ENCODE assay signal across 9 cellular contexts in the genomic region with DNA sequence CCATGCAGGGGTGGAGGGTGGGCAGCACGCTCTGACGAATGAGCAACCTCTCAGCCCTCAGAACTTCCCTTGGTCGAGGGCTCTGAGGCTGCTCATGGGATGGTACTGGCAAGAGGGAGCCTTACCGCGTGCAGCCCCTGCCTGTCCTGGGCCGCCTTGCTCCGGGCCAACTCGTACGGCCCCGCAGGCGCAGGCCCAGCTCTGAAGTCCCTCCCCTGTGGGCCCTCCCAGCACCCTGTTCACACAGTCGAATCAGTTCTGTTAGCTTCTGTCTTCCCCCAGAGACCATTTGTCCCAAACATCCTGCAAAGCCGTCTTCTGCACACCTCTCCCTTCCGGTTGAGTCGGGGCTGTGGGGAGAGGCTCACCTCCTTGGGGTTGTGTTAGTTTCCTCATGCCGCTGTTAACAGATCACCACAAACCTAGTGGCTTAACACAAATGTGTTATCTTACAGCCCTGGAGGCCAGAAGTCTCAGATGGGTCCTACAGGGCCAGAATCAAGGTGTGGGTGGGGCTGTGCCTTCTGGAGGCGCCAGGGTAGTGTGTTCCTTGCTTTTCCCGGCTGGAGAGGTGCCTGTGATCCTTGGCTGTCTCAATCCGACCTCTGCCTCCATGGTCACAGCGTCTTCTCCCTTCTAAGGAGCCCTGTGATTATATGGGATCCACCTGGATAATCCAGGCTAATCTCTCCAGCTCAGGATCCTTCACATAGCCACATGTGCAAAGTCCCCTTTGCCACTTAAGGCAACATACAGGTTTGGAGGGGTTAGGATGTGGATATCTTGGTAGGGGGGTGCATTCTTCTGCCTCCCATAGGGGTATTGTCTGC. TPM values are rescaled to one million over a fixed set of nuclear protein-coding genes. Genes with fewer than 3 reads are reported as not detected.
DNase-seq lines count a peak whose midpoint lies in the region; ATAC-seq, FAIRE-seq and TF ChIP-seq lines count a peak whose summit lies in the region.
"Had no signal": no experiment of that assay in that cellular context is flagged by ENCODE, and none has a peak within 500 bp of the region (broad histone marks: within the 10 kb centered on the region; RNA-seq: fewer than 3 reads in every experiment).

No MANE protein-coding gene starts in this region.

- H3K4me1 ChIP-seq in OCI-LY7 (ENCODE audit: insufficient read depth, low read length, poor library complexity, severe bottlenecking): peaks cover 71% of the 10 kb centered on the region
- peaks cover 0 to 12% of the 10 kb centered on the region in 2 experiments; a peak in 1 of 4 replicates for H3K4me1 ChIP-seq in SK-N-SH (ENCODE audit: control insufficient read depth in 1 of 2, insufficient read depth in 2 of 2, low read depth in 1 of 2, low read length in 1 of 2)

- no peak for TF ChIP-seq CTCF in D721Med (IDR thresholded peaks at IDR 0.05; ENCODE audit: insufficient read depth, missing control alignments)
- no peak for TF ChIP-seq CTCF in OCI-LY7 (conservative IDR thresholded peaks at IDR 0.05; ENCODE audit: low read length)
- no peak for TF ChIP-seq CTCF in SK-N-SH (IDR thresholded peaks at IDR 0.05)

- H3K36me3 Mint-ChIP-seq in activated naive CD8-positive, alpha-beta T cell treated with anti-CD3 and anti-CD28 coated beads, Interleukin-2, amount 50 U/mL, for 24 hours (ENCODE audit: low read depth): peaks cover 13% of the 10 kb centered on the region
- peaks cover 9 to 14% (median 9%) of the 10 kb centered on the region in 3 donors for H3K36me3 Mint-ChIP-seq in immature natural killer cell

- no peaks in the 10 kb centered on the region for H3K27me3 Mint-ChIP-seq in activated naive CD8-positive, alpha-beta T cell treated with anti-CD3 and anti-CD28 coated beads, Interleukin-2, amount 50 U/mL, for 24 hours
- H3K27me3 Mint-ChIP-seq in immature natural killer cell (ENCODE audit: low read depth in 3 of 3): peaks cover 2 to 8% (median 3%) of the 10 kb centered on the region in 3 donors

- peaks cover 60% of the 10 kb centered on the region for H3K4me1 Mint-ChIP-seq in activated naive CD8-positive, alpha-beta T cell treated with anti-CD3 and anti-CD28 coated beads, Interleukin-2, amount 50 U/mL, for 24 hours
- peaks cover 35 to 64% of the 10 kb centered on the region in 2 donors for H3K4me1 Mint-ChIP-seq in immature natural killer cell

- H3K9me3 ChIP-seq in OCI-LY7 (ENCODE audit: low read length): no peaks in the 10 kb centered on the region
- H3K9me3 ChIP-seq in SK-N-SH: no peaks in the 10 kb centered on the region

- peak overlapping the region; percentile 93 for H3K27ac Mint-ChIP-seq in activated naive CD8-positive, alpha-beta T cell treated with anti-CD3 and anti-CD28 coated beads, Interleukin-2, amount 50 U/mL, for 24 hours
- peak overlapping the region; percentile 76 to 97 (median 92) for H3K27ac Mint-ChIP-seq in immature natural killer cell

- peak; percentile 80 for FAIRE-seq in D721Med (lab: Jason Lieb, UNC)

- H3K4me3 ChIP-seq in OCI-LY7 (ENCODE audit: low read depth, low read length, poor library complexity, severe bottlenecking): peak overlapping the region; percentile 45
- no peak overlapping the region for H3K4me3 ChIP-seq in SK-N-SH (ENCODE audit: low read depth in 2 of 2, low read length in 1 of 2)

- DNase-seq in D721Med (ENCODE audit: insufficient read length, low spot score) (peak; percentile 72), OCI-LY7 (ENCODE audit: low spot score) (peak; percentile 52), immature natural killer cell (peak; percentile 66 to 78 (median 71)), SK-N-SH (no peak), CD1c-positive myeloid dendritic cell (ENCODE audit: extremely low spot score) (no peak)
- peak; percentile 58 for DNase-seq in activated naive CD8-positive, alpha-beta T cell treated with anti-CD3 and anti-CD28 coated beads, Interleukin-2, amount 50 U/mL, for 24 hours
- DNase-seq in stimulated activated CD4-positive, alpha-beta T cell treated with anti-CD3 and anti-CD28 coated beads, TNF-alpha, amount 100 ng/mL, for 48 hours (ENCODE audit: low read depth in 3 of 3): peak in 2 of 3 donors; percentile 19 to 31

- TF ChIP-seq EP300 in SK-N-SH (IDR thresholded peaks at IDR 0.05; ENCODE audit: borderline replicate concordance in 1 of 2, low read depth in 1 of 2, low read length in 1 of 2): no peak

- H3K9me2 ChIP-seq in OCI-LY7 (ENCODE audit: insufficient read depth, low read length): no peaks in the 10 kb centered on the region
- H3K9me2 ChIP-seq in SK-N-SH: no peaks in the 10 kb centered on the region

- peak; percentile 56 for ATAC-seq in GM21723 (IDR thresholded peaks at IDR 0.05; ENCODE audit: unreplicated experiment)
- ATAC-seq in activated naive CD8-positive, alpha-beta T cell treated with anti-CD3 and anti-CD28 coated beads, Interleukin-2, amount 50 U/mL, for 24 hours: peak; percentile 86

- POLR2A ChIA-PET in OCI-LY7 (lab: Charles Lee) (interaction anchor here (0.6 to 1.3 kb wide), 5 partner anchors 11 to 62 kb away, joined by 3 to 5 read pairs (median 4); no protein-coding TSS in a partner anchor), SK-N-SH (lab: Yijun Ruan, JAX) (interaction anchor here (0.7 kb wide), 2 partner anchors 9 to 706 kb away, joined by 3 read pairs; no protein-coding TSS in a partner anchor)

- H3K79me2 ChIP-seq in OCI-LY7 (ENCODE audit: insufficient read depth, low read depth, low read length) (no peaks in the 10 kb centered on the region), SK-N-SH (ENCODE audit: insufficient read depth) (no peaks in the 10 kb centered on the region)

- H4K20me1 ChIP-seq in OCI-LY7 (ENCODE audit: insufficient read depth, low read length) (no peaks in the 10 kb centered on the region), SK-N-SH (ENCODE audit: insufficient read depth) (no peaks in the 10 kb centered on the region)

- BruUV-seq in OCI-LY7 (replicated peaks; lab: Mats Ljungman, UMichigan): no TSS peak

- H3K4me3 Mint-ChIP-seq in activated naive CD8-positive, alpha-beta T cell treated with anti-CD3 and anti-CD28 coated beads, Interleukin-2, amount 50 U/mL, for 24 hours: peak overlapping the region; percentile 89
- peak overlapping the region; percentile 84 to 96 (median 89) for H3K4me3 Mint-ChIP-seq in immature natural killer cell

- CTCF ChIA-PET in OCI-LY7 (lab: Charles Lee; ENCODE audit: unreplicated experiment) (no interaction called here), SK-N-SH (lab: Yijun Ruan, JAX) (interaction anchor here (1.5 kb wide), 1 partner anchor 221 kb away, joined by 6 read pairs; the partner anchor contains the start of gene FAM216A)

- H3K27ac ChIP-seq in OCI-LY7 (ENCODE audit: low read depth, low read length, poor library complexity, severe bottlenecking) (peak overlapping the region; percentile 8), SK-N-SH (ENCODE audit: low read depth in 2 of 2, low read length in 1 of 2) (no peak overlapping the region)
- H3K27ac ChIP-seq: KMS-11 had no signal

- no peak for TF ChIP-seq RAD21 in SK-N-SH (IDR thresholded peaks at IDR 0.05; ENCODE audit: low read length)

- H2AFZ ChIP-seq in OCI-LY7 (ENCODE audit: low read length) (peak overlapping the region; percentile 72), SK-N-SH (ENCODE audit: low read depth) (no peak overlapping the region)

- peaks cover 27% of the 10 kb centered on the region for H3K27me3 ChIP-seq in SK-N-SH (ENCODE audit: insufficient read depth)

- H3F3A ChIP-seq in SK-N-SH (replicated peaks; ENCODE audit: insufficient read depth): no peaks in the 10 kb centered on the region

- no peaks in the 10 kb centered on the region for H3K9me3 Mint-ChIP-seq in activated naive CD8-positive, alpha-beta T cell treated with anti-CD3 and anti-CD28 coated beads, Interleukin-2, amount 50 U/mL, for 24 hours
- H3K9me3 Mint-ChIP-seq in immature natural killer cell: no peaks in the 10 kb centered on the region

- no peak overlapping the region for H3K9ac ChIP-seq in SK-N-SH
- H3K9ac ChIP-seq: KMS-11 had no signal

- intact Hi-C loops in OCI-LY7 (cut with micrococcal nuclease; ENCODE audit: unreplicated experiment): no loop called here

- no peaks in the 10 kb centered on the region for H3K36me3 ChIP-seq in OCI-LY7 (ENCODE audit: insufficient read depth, low read length)
- no peaks in the 10 kb centered on the region for H3K36me3 ChIP-seq in SK-N-SH (replicated peaks in 1 of 2; ENCODE audit: control insufficient read depth in 1 of 2, insufficient read depth in 2 of 2, low read length in 1 of 2)

- H3K4me2 ChIP-seq in OCI-LY7 (ENCODE audit: low read length): peak overlapping the region; percentile 64
- H3K4me2 ChIP-seq in SK-N-SH: no peak overlapping the region
- H3K4me2 ChIP-seq: KMS-11 had no signal

- WGBS in SK-N-SH (ENCODE audit: low lambda C conversion rate): 93% methylated on average over 18 of the region's 20 CpGs

TF ChIP-seq in SK-N-SH, 30 proteins besides CTCF, POLR2A, EP300 and RAD21 (continues in another document):
- no peak for TF ChIP-seq RFX5 (IDR thresholded peaks at IDR 0.05; ENCODE audit: low read length)
- no peak for TF ChIP-seq ELF1 (IDR thresholded peaks at IDR 0.05)
- TF ChIP-seq IRF3 (IDR thresholded peaks at IDR 0.05; ENCODE audit: low read depth, low read length): no peak

RNA-seq across cellular contexts. Expression of gene HVCN1, which starts 0.9 kb away (rescaled TPM):
- total RNA-seq in OCI-LY7 (2014; rRNA removed; shearing (Covaris generic)): 6.4 and 9.3 TPM in 2 replicates
- 4.5 and 4.9 TPM in 2 replicates for total RNA-seq in OCI-LY7 (2022)
- polyA plus RNA-seq in immature natural killer cell: 10 to 100 TPM; 28.8 to 54.0 (median 33.3) TPM
- polyA plus RNA-seq in SK-N-SH (2012; rRNA removed): 0.03 TPM in 2 replicates
- 0.03 and 0.10 TPM in 2 replicates for polyA plus RNA-seq in SK-N-SH (2012; cell fraction: cytosol; rRNA removed)
- 0.09 TPM in 1 of 2 replicates, not detected in the other for polyA plus RNA-seq in SK-N-SH (2012; cell fraction: nucleus; rRNA removed)

RNA-seq across cellular contexts. Expression of gene PPP1CC, which starts 52.9 kb away (rescaled TPM):
- 140 and 146 TPM in 2 replicates for total RNA-seq in OCI-LY7 (2014; rRNA removed; shearing (Covaris generic))
- 264 and 275 TPM in 2 replicates for total RNA-seq in OCI-LY7 (2022)
- 100 to 1,000 TPM in 1 of 3 donors, 10 to 100 TPM in 2; 74.3 to 116 (median 89.8) TPM for polyA plus RNA-seq in immature natural killer cell
- 62.0 and 74.3 TPM in 2 replicates for polyA plus RNA-seq in SK-N-SH (2012; rRNA removed)
- 90.5 and 111 TPM in 2 replicates for polyA plus RNA-seq in SK-N-SH (2012; cell fraction: cytosol; rRNA removed)
- 34.3 and 68.3 TPM in 2 replicates for polyA plus RNA-seq in SK-N-SH (2012; cell fraction: nucleus; rRNA removed)

Comparison
In these comparisons a context has a peak if more than half of its experiments do, and no peak if none do; other contexts are left out.
1. DNase-seq: peak in D721Med (single experiment), OCI-LY7 (single experiment), activated naive CD8-positive, alpha-beta T cell treated with anti-CD3 and anti-CD28 coated beads, Interleukin-2, amount 50 U/mL, for 24 hours (single experiment), immature natural killer cell (3 of 3) and stimulated activated CD4-positive, alpha-beta T cell treated with anti-CD3 and anti-CD28 coated beads, TNF-alpha, amount 100 ng/mL, for 48 hours (2 of 3); none in SK-N-SH (single experiment) and CD1c-positive myeloid dendritic cell (single experiment).
2. RNA of gene HVCN1, which starts 0.9 kb away (polyA plus RNA-seq): 28.8 to 54.0 TPM in immature natural killer cell; 0.03 to 0.10 TPM in SK-N-SH; every median in the first group is over 10 times any median in the second.